ENCODE assay signal across 22 cellular contexts in genomic region chr7:46881507-46882127, GRCh38.
DNase-seq lines count a peak whose midpoint lies in the region; ATAC-seq, FAIRE-seq and TF ChIP-seq lines count a peak whose summit lies in the region.
"Had no signal": no experiment of that assay in that cellular context is flagged by ENCODE, and none has a peak within 500 bp of the region (broad histone marks: within the 10 kb centered on the region; RNA-seq: fewer than 3 reads in every experiment).

No MANE protein-coding gene starts in this region.

- H3K18ac ChIP-seq in H1 (ENCODE audit: extremely low read depth, low read length) (no peak overlapping the region), mesenchymal stem cell (ENCODE audit: low read depth in 1 of 2, low read length in 2 of 2) (peak overlapping the region in 1 of 2 experiments; percentile 48)

- H3K36me3 ChIP-seq in GM23338 (ENCODE audit: insufficient read depth): no peaks in the 10 kb centered on the region
- no peaks in the 10 kb centered on the region for H3K36me3 ChIP-seq in MM.1S (replicated peaks; ENCODE audit: insufficient read depth, low read length)
- H3K36me3 ChIP-seq in H1 (ENCODE audit: control insufficient read depth in 2 of 4, insufficient read depth in 4 of 4, low read length in 3 of 4): no peaks in the 10 kb centered on the region
- no peaks in the 10 kb centered on the region for H3K36me3 ChIP-seq in mesenchymal stem cell (ENCODE audit: control insufficient read depth in 1 of 2, insufficient read depth in 2 of 2, low read depth in 1 of 2, low read length in 2 of 2)
- H3K36me3 ChIP-seq: vagina had no signal

- H3K27ac Mint-ChIP-seq in GM23338: no peak overlapping the region
- H3K27ac Mint-ChIP-seq in activated naive CD8-positive, alpha-beta T cell treated with anti-CD3 and anti-CD28 coated beads for 36 hours: no peak overlapping the region
- H3K27ac Mint-ChIP-seq: activated CD4-positive, alpha-beta memory T cell treated with anti-CD3 and anti-CD28 coated beads, Interleukin-2, amount 10 ng/mL, durations not matched to agents 7 days and 5 days; activated naive CD8-positive, alpha-beta T cell; activated T-cell treated with anti-CD3 and anti-CD28 coated beads, Interleukin-2, amount 50 U/mL, for 72 hours had no signal

- H2BK12ac ChIP-seq in H1 (ENCODE audit: low read depth, low read length): no peak overlapping the region
- H2BK12ac ChIP-seq in mesenchymal stem cell (ENCODE audit: low read length in 2 of 2): no peak overlapping the region

- CTCF ChIA-PET in H1 (lab: Charles Lee; ENCODE audit: partially characterized antibody): no interaction called here

- H3K27me3 Mint-ChIP-seq in GM23338 (ENCODE audit: insufficient read depth, low read depth, poor library complexity): peaks cover 1% of the 10 kb centered on the region
- no peaks in the 10 kb centered on the region for H3K27me3 Mint-ChIP-seq in activated naive CD8-positive, alpha-beta T cell treated with anti-CD3 and anti-CD28 coated beads for 36 hours
- H3K27me3 Mint-ChIP-seq: activated CD4-positive, alpha-beta memory T cell treated with anti-CD3 and anti-CD28 coated beads, Interleukin-2, amount 10 ng/mL, durations not matched to agents 7 days and 5 days; activated naive CD8-positive, alpha-beta T cell had no signal

- ATAC-seq in GM23338: peak; percentile 32; the same call in 2 of the 3 replicates
- ATAC-seq: activated T-cell treated with anti-CD3 and anti-CD28 coated beads, Interleukin-2, amount 50 U/mL, for 72 hours had no signal

- no peak overlapping the region for H3K23ac ChIP-seq in H1 (ENCODE audit: insufficient read length)
- H3K23ac ChIP-seq in mesenchymal stem cell (ENCODE audit: low read length in 2 of 2): no peak overlapping the region

- in situ Hi-C loops in ACHN (cut with HindIII; ENCODE audit: low pct_ligation_motif_present, low pct_unique_long_range_greater_than_20kb, low sequenced_read_pairs): no loop called here

- TF ChIP-seq POLR2A in H1 (IDR thresholded peaks at IDR 0.05; ENCODE audit: control extremely low read depth in 1 of 2, low read depth in 2 of 2, low read length in 2 of 2): no peak

- TF ChIP-seq CTCF in GM23338 (conservative IDR thresholded peaks at IDR 0.05; ENCODE audit: low read depth in 2 of 2) (no peak), MM.1S (IDR thresholded peaks at IDR 0.05; ENCODE audit: low read length) (no peak), H1 (IDR thresholded peaks at IDR 0.05; ENCODE audit: control extremely low read depth in 1 of 3, insufficient read depth in 1 of 3, low read depth in 1 of 3, low read length in 3 of 3) (no peak)

- no peak for FAIRE-seq in H1 (lab: Jason Lieb, UNC)
- FAIRE-seq: GM12891, small intestine had no signal

- no peaks in the 10 kb centered on the region for H3K9me3 Mint-ChIP-seq in GM23338
- H3K9me3 Mint-ChIP-seq in activated naive CD8-positive, alpha-beta T cell treated with anti-CD3 and anti-CD28 coated beads for 36 hours: peaks cover 5% of the 10 kb centered on the region

- H3K4me3 Mint-ChIP-seq in GM23338: no peak overlapping the region
- H3K4me3 Mint-ChIP-seq in activated naive CD8-positive, alpha-beta T cell treated with anti-CD3 and anti-CD28 coated beads for 36 hours: no peak overlapping the region
- H3K4me3 Mint-ChIP-seq: activated CD4-positive, alpha-beta memory T cell treated with anti-CD3 and anti-CD28 coated beads, Interleukin-2, amount 10 ng/mL, durations not matched to agents 7 days and 5 days; activated naive CD8-positive, alpha-beta T cell; activated T-cell treated with anti-CD3 and anti-CD28 coated beads, Interleukin-2, amount 50 U/mL, for 72 hours had no signal

- H4K20me1 ChIP-seq in GM23338 (replicated peaks; ENCODE audit: insufficient read depth): no peaks in the 10 kb centered on the region
- H4K20me1 ChIP-seq in MM.1S (ENCODE audit: insufficient read depth, low read length): no peaks in the 10 kb centered on the region
- H4K20me1 ChIP-seq in H1 (replicated peaks in 1 of 2; ENCODE audit: control insufficient read depth in 1 of 2, insufficient read depth in 2 of 2, low read length in 2 of 2): no peaks in the 10 kb centered on the region

- H3K27ac ChIP-seq in GM23338 (ENCODE audit: low read depth) (no peak overlapping the region), MM.1S (ENCODE audit: low read length) (peak overlapping the region; percentile 45; the same call in 1 of the 2 replicates), H1 (ENCODE audit: low read depth, low read length) (no peak overlapping the region), mesenchymal stem cell (ENCODE audit: low read length, poor library complexity, severe bottlenecking) (no peak overlapping the region)
- H3K27ac ChIP-seq: RWPE1, vagina had no signal

- no peaks in the 10 kb centered on the region for H3K27me3 ChIP-seq in GM23338 (ENCODE audit: insufficient read depth)
- no peaks in the 10 kb centered on the region for H3K27me3 ChIP-seq in MM.1S (replicated peaks; ENCODE audit: insufficient read depth, low read length)
- H3K27me3 ChIP-seq in H1 (replicated peaks in 1 of 4; ENCODE audit: control insufficient read depth in 3 of 4, extremely low read depth in 1 of 4, insufficient read depth in 3 of 4, low read length in 3 of 4): no peaks in the 10 kb centered on the region
- H3K27me3 ChIP-seq in mesenchymal stem cell (ENCODE audit: control insufficient read depth in 1 of 2, insufficient read depth in 1 of 2, low read length in 2 of 2): no peaks in the 10 kb centered on the region
- H3K27me3 ChIP-seq: vagina had no signal

- peaks cover 22% of the 10 kb centered on the region for H3K4me1 ChIP-seq in GM23338 (ENCODE audit: insufficient read depth)
- peaks cover 11% of the 10 kb centered on the region; the same call in 1 of the 2 replicates for H3K4me1 ChIP-seq in MM.1S (ENCODE audit: low read length)
- peaks cover 0 to 4% (median 0%) of the 10 kb centered on the region in 4 experiments; a peak in 2 of 7 replicates for H3K4me1 ChIP-seq in H1 (replicated peaks in 1 of 4; ENCODE audit: control insufficient read depth in 3 of 4, insufficient read depth in 4 of 4, low read length in 3 of 4)
- no peaks in the 10 kb centered on the region for H3K4me1 ChIP-seq in mesenchymal stem cell (ENCODE audit: control insufficient read depth, insufficient read depth, low read depth, low read length)
- H3K4me1 ChIP-seq: vagina had no signal

- H3K14ac ChIP-seq in H1 (ENCODE audit: insufficient read length): no peak overlapping the region
- H3K14ac ChIP-seq in mesenchymal stem cell (ENCODE audit: low read length in 2 of 2): no peak overlapping the region

- H3K4ac ChIP-seq in H1 (replicated peaks; ENCODE audit: insufficient read length, low read depth, low read length) (no peak overlapping the region), mesenchymal stem cell (ENCODE audit: low read depth in 1 of 2, low read length in 2 of 2) (no peak overlapping the region)

- H3K56ac ChIP-seq in H1 (replicated peaks; ENCODE audit: insufficient read length, low read depth, low read length): no peak overlapping the region

- TF ChIP-seq EP300 in H1 (IDR thresholded peaks at IDR 0.05; ENCODE audit: borderline replicate concordance in 1 of 2, low read depth in 2 of 2, low read length in 2 of 2): no peak

- H3K9me2 ChIP-seq in GM23338 (ENCODE audit: insufficient read depth) (no peaks in the 10 kb centered on the region), MM.1S (replicated peaks; ENCODE audit: insufficient read depth, low read length) (no peaks in the 10 kb centered on the region)

- H3F3A ChIP-seq in GM23338 (replicated peaks; ENCODE audit: low read depth): no peaks in the 10 kb centered on the region
- no peaks in the 10 kb centered on the region for H3F3A ChIP-seq in MM.1S (ENCODE audit: insufficient read depth, low read length)

- H3K79me1 ChIP-seq in H1 (ENCODE audit: low read depth, low read length) (no peaks in the 10 kb centered on the region), mesenchymal stem cell (replicated peaks; ENCODE audit: low read length, poor library complexity, severe bottlenecking) (no peaks in the 10 kb centered on the region)

- 93% methylated on average over 5 of the region's 6 CpGs; no CpG with 5 or more reads in 1 of the 2 experiments for WGBS in H1 (ENCODE audit: extremely low coverage in 1 of 2, insufficient coverage in 1 of 2, insufficient read length in 1 of 2, insufficient replicate concordance in 2 of 2, low coverage in 1 of 2, low lambda C conversion rate in 2 of 2, missing lambda C conversion rate in 1 of 2), 2 experiments
- 81% methylated on average over 6 of the region's 6 CpGs for WGBS in mesenchymal stem cell

- no peak overlapping the region for H4K8ac ChIP-seq in H1 (ENCODE audit: extremely low read depth, insufficient read depth, low read length)
- H4K8ac ChIP-seq in mesenchymal stem cell (ENCODE audit: low read length): peak overlapping the region; percentile 1

- H4K91ac ChIP-seq in H1 (replicated peaks; ENCODE audit: insufficient read length, low read length) (no peak overlapping the region), mesenchymal stem cell (ENCODE audit: low read length) (peak overlapping the region; percentile 59)

- H2BK120ac ChIP-seq in H1 (replicated peaks; ENCODE audit: low read depth, low read length) (no peak overlapping the region), mesenchymal stem cell (ENCODE audit: low read depth, low read length) (no peak overlapping the region)

- no peak overlapping the region for H2BK15ac ChIP-seq in H1 (ENCODE audit: low read length)
- H2BK15ac ChIP-seq in mesenchymal stem cell (ENCODE audit: low read depth, poor library complexity, severe bottlenecking): no peak overlapping the region

- H2BK20ac ChIP-seq in H1 (ENCODE audit: low read length): no peak overlapping the region

- H3K23me2 ChIP-seq in H1 (ENCODE audit: low read depth, low read length): no peaks in the 10 kb centered on the region

- H3K9me3 ChIP-seq in MM.1S (replicated peaks; ENCODE audit: insufficient read depth, low read length) (no peaks in the 10 kb centered on the region), H1 (ENCODE audit: insufficient read depth in 2 of 2, low read depth in 1 of 2, low read length in 1 of 2) (no peaks in the 10 kb centered on the region), mesenchymal stem cell (ENCODE audit: control insufficient read depth, low read length) (no peaks in the 10 kb centered on the region)
- H3K9me3 ChIP-seq: vagina had no signal

- H2AK5ac ChIP-seq in H1 (ENCODE audit: low read depth, low read length): no peak overlapping the region
- H2AK5ac ChIP-seq in mesenchymal stem cell (ENCODE audit: low read length, severe bottlenecking): no peak overlapping the region

- POLR2A ChIA-PET in H1 (lab: Charles Lee; ENCODE audit: partially characterized antibody): no interaction called here

- TF ChIP-seq RAD21 in H1 (IDR thresholded peaks at IDR 0.05 in 1 of 2, conservative IDR thresholded peaks at IDR 0.05 in 1 of 2; ENCODE audit: low read depth in 2 of 2, low read length in 2 of 2): no peak

- no peaks in the 10 kb centered on the region for H3K36me3 Mint-ChIP-seq in GM23338 (ENCODE audit: low read depth)
- no peaks in the 10 kb centered on the region for H3K36me3 Mint-ChIP-seq in activated naive CD8-positive, alpha-beta T cell treated with anti-CD3 and anti-CD28 coated beads for 36 hours
- H3K36me3 Mint-ChIP-seq: activated naive CD8-positive, alpha-beta T cell had no signal

- H2AFZ ChIP-seq in GM23338: peak overlapping the region; percentile 83; the same call in 1 of the 2 replicates
- no peak overlapping the region for H2AFZ ChIP-seq in MM.1S (ENCODE audit: low read length)
- H2AFZ ChIP-seq in H1 (ENCODE audit: low read length): 0 out of 2 replicates have a peak overlapping the region, but pooled peaks have one; percentile 26
- no peak overlapping the region for H2AFZ ChIP-seq in mesenchymal stem cell (ENCODE audit: low read depth, low read length)

- DNase-seq in GM23338 (ENCODE audit: low spot score): peak; percentile 32
- no peak for DNase-seq in MM.1S
- no peak for DNase-seq in H1 (ENCODE audit: low read depth in 1 of 2, low spot score in 2 of 2)
- DNase-seq in mesenchymal stem cell: no peak
- no peak for DNase-seq in ACHN
- DNase-seq in NOMO-1 (lab: John Stamatoyannopoulos, UW; ENCODE audit: unreplicated experiment in 2 of 2): no peak
- DNase-seq in activated naive CD8-positive, alpha-beta T cell treated with anti-CD3 and anti-CD28 coated beads for 36 hours: no peak
- DNase-seq: activated CD4-positive, alpha-beta memory T cell treated with anti-CD3 and anti-CD28 coated beads, Interleukin-2, amount 10 ng/mL, durations not matched to agents 7 days and 5 days; activated T-cell treated with anti-CD3 and anti-CD28 coated beads, Interleukin-2, amount 50 U/mL, for 72 hours; AML-193; COR-L47; head of caudate nucleus; midbrain; NCI-H1417 treated with DMSO at 0.1 percent for 48 hours; NCI-H2171 treated with DMSO at 0.1 percent for 48 hours; NCI-H82; small intestine; stimulated activated CD4-positive, alpha-beta T cell treated with anti-CD3 and anti-CD28 coated beads, Interleukin-4, amount 100 ng/mL, for 4 hours had no signal

- H3K4me1 Mint-ChIP-seq in GM23338: peaks cover 23% of the 10 kb centered on the region
- H3K4me1 Mint-ChIP-seq in activated naive CD8-positive, alpha-beta T cell treated with anti-CD3 and anti-CD28 coated beads for 36 hours: no peaks in the 10 kb centered on the region
- H3K4me1 Mint-ChIP-seq: activated CD4-positive, alpha-beta memory T cell treated with anti-CD3 and anti-CD28 coated beads, Interleukin-2, amount 10 ng/mL, durations not matched to agents 7 days and 5 days had no signal

- H3K4me3 ChIP-seq in GM23338 (no peak overlapping the region), MM.1S (ENCODE audit: low read length) (no peak overlapping the region), H1 (ENCODE audit: extremely low read depth in 1 of 4, insufficient read depth in 2 of 4, low read depth in 3 of 4, low read length in 4 of 4) (no peak overlapping the region), mesenchymal stem cell (ENCODE audit: insufficient read depth in 1 of 2, low read depth in 1 of 2, low read length in 2 of 2) (no peak overlapping the region)
- H3K4me3 ChIP-seq: vagina had no signal

- no peak overlapping the region; the same call in 1 of the 2 replicates for H3K4me2 ChIP-seq in GM23338
- H3K4me2 ChIP-seq in MM.1S (ENCODE audit: low read depth, low read length): no peak overlapping the region
- no peak overlapping the region for H3K4me2 ChIP-seq in H1 (ENCODE audit: insufficient read depth in 1 of 2, low read depth in 2 of 2, low read length in 2 of 2)
- H3K4me2 ChIP-seq in mesenchymal stem cell (ENCODE audit: low read length, poor library complexity, severe bottlenecking): no peak overlapping the region

- H3K9ac ChIP-seq in MM.1S (ENCODE audit: low read length) (no peak overlapping the region), H1 (replicated peaks in 1 of 4; ENCODE audit: extremely low read depth in 1 of 4, low read depth in 3 of 4, low read length in 3 of 4) (no peak overlapping the region), mesenchymal stem cell (ENCODE audit: low read length) (no peak overlapping the region)

- no peak overlapping the region for H4K5ac ChIP-seq in H1 (ENCODE audit: insufficient read length, low read depth, low read length)

- H3K79me2 ChIP-seq in GM23338 (replicated peaks; ENCODE audit: insufficient read depth) (no peaks in the 10 kb centered on the region), MM.1S (ENCODE audit: low read length) (no peaks in the 10 kb centered on the region), H1 (ENCODE audit: control insufficient read depth in 1 of 2, insufficient read depth in 2 of 2, low read length in 2 of 2) (no peaks in the 10 kb centered on the region)

- no peak overlapping the region for H2BK5ac ChIP-seq in H1 (ENCODE audit: low read depth, low read length)
- H2BK5ac ChIP-seq in mesenchymal stem cell (ENCODE audit: low read depth, low read length, poor library complexity, severe bottlenecking): no peak overlapping the region

Comparison
In these comparisons a context has a peak if more than half of its experiments do, and no peak if none do; other contexts are left out.
1. H2AFZ ChIP-seq: peak in GM23338 (single experiment) and H1 (single experiment); none in MM.1S (single experiment) and mesenchymal stem cell (single experiment).